11 cellular contexts compared by ENCODE assay signal in the genomic region with DNA sequence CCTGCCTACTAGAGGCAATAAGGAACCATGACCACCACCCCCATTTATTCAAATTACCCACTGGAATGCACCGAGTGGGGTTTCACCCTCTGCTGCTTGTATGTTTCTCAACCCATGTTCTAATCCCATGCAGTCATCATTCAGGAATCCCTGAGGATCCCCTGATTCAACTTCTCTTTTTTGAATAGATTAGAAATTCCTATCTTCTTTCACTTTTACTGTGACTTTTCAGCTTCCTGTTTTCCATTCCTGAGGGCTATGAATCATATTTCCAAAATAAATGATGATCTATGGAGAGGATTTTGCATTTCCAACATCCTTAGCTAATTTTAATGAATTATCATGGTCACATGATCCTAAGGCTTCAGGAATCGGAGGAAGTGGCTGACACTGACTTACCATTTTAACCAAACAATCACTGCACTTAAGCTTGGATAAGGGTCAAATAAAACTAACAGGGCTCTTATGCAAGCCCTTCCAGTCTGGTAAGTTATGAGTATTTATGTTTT. TPM values are rescaled to one million over a fixed set of nuclear protein-coding genes. Genes with fewer than 3 reads are reported as not detected.
DNase-seq lines count a peak whose midpoint lies in the region; ATAC-seq, FAIRE-seq and TF ChIP-seq lines count a peak whose summit lies in the region.
"Had no signal": no experiment of that assay in that cellular context is flagged by ENCODE, and none has a peak within 500 bp of the region (broad histone marks: within the 10 kb centered on the region; RNA-seq: fewer than 3 reads in every experiment).

No MANE protein-coding gene starts in this region.

- H3K4me1 Mint-ChIP-seq in nephron progenitor cell, result peaks cover 6% of the 10 kb centered on the region

- no peaks in the 10 kb centered on the region for H3K9me3 ChIP-seq in pancreas

- H3K9me3 Mint-ChIP-seq in nephron progenitor cell, result no peaks in the 10 kb centered on the region

- peak; percentile 88 for DNase-seq in GM04504 (ENCODE audit: low read depth)
- DNase-seq in RPMI7951 (ENCODE audit: low read depth), result peak; percentile 75
- DNase-seq in epithelial cell of prostate (ENCODE audit: low read depth, low spot score), result no peak
- no peak for DNase-seq in pancreas
- DNase-seq in nephron progenitor cell, result no peak
- DNase-seq in effector CD4-positive, alpha-beta T cell, result no peak
- DNase-seq: activated CD8-positive, alpha-beta memory T cell treated with anti-CD3 and anti-CD28 coated beads for 24 hours; glutamatergic neuron; small intestine had no signal

- H3K36me3 ChIP-seq in pancreas, result no peaks in the 10 kb centered on the region

- ATAC-seq in pancreas, result peak in 3 of 4 donors; percentile 29 to 80 (median 72)
- ATAC-seq in GM21825 (IDR thresholded peaks at IDR 0.05; ENCODE audit: unreplicated experiment), result no peak
- no peak for ATAC-seq in HG03039 (IDR thresholded peaks at IDR 0.05; ENCODE audit: unreplicated experiment)

- H3K27ac ChIP-seq in epithelial cell of prostate (peak overlapping the region; percentile 61), pancreas (peak overlapping the region in 2 of 4 donors; percentile 16 to 37)

- TF ChIP-seq CTCF in pancreas (IDR thresholded peaks at IDR 0.05) (no peak), nephron progenitor cell (IDR thresholded peaks at IDR 0.05) (no peak)

- no peaks in the 10 kb centered on the region for H3K27me3 ChIP-seq in pancreas

- no peak for FAIRE-seq in pancreas (lab: Jason Lieb, UNC)
- FAIRE-seq: small intestine had no signal

- peaks cover 16% of the 10 kb centered on the region for H3K27me3 Mint-ChIP-seq in nephron progenitor cell (ENCODE audit: low read depth, poor library complexity)

- no peaks in the 10 kb centered on the region for H3K36me3 Mint-ChIP-seq in nephron progenitor cell (ENCODE audit: low read depth)

- H3K4me3 Mint-ChIP-seq in nephron progenitor cell, result no peak overlapping the region

- intact Hi-C loops in pancreas (cut with DNase I), result no loop called here

- H3K27ac Mint-ChIP-seq in nephron progenitor cell, result no peak overlapping the region

- WGBS in pancreas, 2 donors, result 52 to 60% methylated on average over 2 of the region's 2 CpGs

- H3K4me3 ChIP-seq in pancreas, result no peak overlapping the region

- H3K4me1 ChIP-seq in pancreas, result no peaks in the 10 kb centered on the region

RNA-seq across cellular contexts. Expression of a gene that starts 19.4 kb away (rescaled TPM):
- total RNA-seq in RPMI7951 (2014; rRNA removed; shearing (Covaris generic)), result 8.9 and 10.1 TPM in 2 replicates
- total RNA-seq in pancreas, result 10 to 100 TPM; 27.5 to 60.1 (median 33.3) TPM
- polyA plus RNA-seq in pancreas, result 10 to 100 TPM; 31.4 to 34.0 TPM

RNA-seq across cellular contexts. Expression of a gene that starts 57.9 kb away (rescaled TPM):
- total RNA-seq in RPMI7951 (2014; rRNA removed; shearing (Covaris generic)), result 4.8 and 5.0 TPM in 2 replicates
- 1 to 10 TPM in 5 of 6 donors, under 1 TPM in 1; 0.93 to 8.8 (median 1.7) TPM for total RNA-seq in pancreas
- polyA plus RNA-seq in pancreas, result 1 to 10 TPM in 1 of 2 donors, under 1 TPM in 1; 0.77 to 1.2 TPM

Comparison
In these comparisons a context has a peak if more than half of its experiments do, and no peak if none do; other contexts are left out.
1. DNase-seq: peak in GM04504 (single experiment) and RPMI7951 (single experiment); none in epithelial cell of prostate (single experiment), pancreas (0 of 6), nephron progenitor cell (single experiment) and effector CD4-positive, alpha-beta T cell (single experiment).
2. ATAC-seq: peak in pancreas (3 of 4); none in GM21825 (single experiment) and HG03039 (single experiment).